10 cellular contexts compared by ENCODE assay signal in the genomic region with DNA sequence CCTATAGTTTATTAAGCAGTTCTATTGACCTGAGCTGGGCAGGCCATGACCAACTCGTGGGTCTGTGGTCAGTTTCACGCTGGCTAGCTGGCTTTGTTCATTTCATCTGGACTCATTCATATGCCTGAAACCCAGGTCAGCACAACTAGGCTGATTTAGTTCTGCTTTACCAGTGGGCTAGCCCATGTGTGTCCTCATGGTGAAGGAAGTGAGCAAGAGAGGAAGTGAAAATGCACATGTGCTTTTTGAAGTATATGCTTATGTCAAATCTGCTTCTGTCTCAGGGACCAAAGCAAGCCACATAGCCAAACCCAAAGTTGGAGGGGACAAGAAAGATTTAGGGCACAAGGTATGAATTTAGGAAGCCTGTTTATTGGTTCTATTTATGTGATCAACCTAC.
DNase-seq lines count a peak whose midpoint lies in the region; ATAC-seq and TF ChIP-seq lines count a peak whose summit lies in the region.
"Had no signal": no experiment of that assay in that cellular context is flagged by ENCODE, and none has a peak within 500 bp of the region (broad histone marks: within the 10 kb centered on the region; RNA-seq: fewer than 3 reads in every experiment).

No MANE protein-coding gene starts in this region.

- WGBS in right lobe of liver (ENCODE audit: insufficient coverage, low coverage, low lambda C conversion rate, missing lambda C conversion rate): 69% methylated on average over 2 of the region's 2 CpGs

- H3K27ac ChIP-seq in right lobe of liver: no peak overlapping the region
- H3K27ac ChIP-seq: stomach had no signal

- no peak overlapping the region for H3K4me3 ChIP-seq in right lobe of liver
- H3K4me3 ChIP-seq: stomach had no signal

- H3K9me3 ChIP-seq in right lobe of liver: no peaks in the 10 kb centered on the region
- H3K9me3 ChIP-seq: stomach had no signal

- ATAC-seq in GM18870 (IDR thresholded peaks at IDR 0.05; ENCODE audit: unreplicated experiment) (peak; percentile 94), HG02588 (IDR thresholded peaks at IDR 0.05; ENCODE audit: unreplicated experiment) (peak; percentile 91), HG03558 (IDR thresholded peaks at IDR 0.05; ENCODE audit: extremely low read depth, unreplicated experiment) (peak; percentile 93), right lobe of liver (peak; percentile 23 to 68 (median 46))

- H3K36me3 ChIP-seq in right lobe of liver: no peaks in the 10 kb centered on the region
- H3K36me3 ChIP-seq: stomach had no signal

- H3K27me3 ChIP-seq in right lobe of liver: no peaks in the 10 kb centered on the region
- H3K27me3 ChIP-seq: stomach had no signal

- TF ChIP-seq POLR2A in right lobe of liver (IDR thresholded peaks at IDR 0.05): no peak

- DNase-seq in right lobe of liver (no peak), T1000 (lab: John Stamatoyannopoulos, UW) (no peak), DMS153 (lab: John Stamatoyannopoulos, UW) (no peak)
- no peak for DNase-seq in activated effector memory CD4-positive, alpha-beta T cell treated with Interleukin-2 at 50 U/mL for 16 hours
- no peak for DNase-seq in activated CD4-positive, alpha-beta T cell treated with anti-CD3 and anti-CD28 coated beads, Interleukin-2, amount 50 U/mL, for 1 hour
- DNase-seq: activated CD4-positive, alpha-beta T cell treated with anti-CD3 and anti-CD28 coated beads, Interleukin-2, amount 50 U/mL, for 48 hours; stomach had no signal

- intact Hi-C loops in right lobe of liver (cut with DNase I): no loop called here

- H3K4me1 ChIP-seq in right lobe of liver: no peaks in the 10 kb centered on the region

- TF ChIP-seq CTCF in right lobe of liver (IDR thresholded peaks at IDR 0.05): no peak
